1 cellular context compared by ENCODE assay signal in genomic region chr14:105527381-105528196, GRCh38.
TF ChIP-seq lines count a peak whose summit lies in the region.

No MANE protein-coding gene starts in this region.

TF ChIP-seq in H1, 55 proteins besides CTCF, POLR2A, EP300 and RAD21:
- TF ChIP-seq MAFK (IDR thresholded peaks at IDR 0.05; ENCODE audit: low read depth, low read length), result no peak
- TF ChIP-seq HDAC6 (IDR thresholded peaks at IDR 0.05; ENCODE audit: low read depth, low read length), result no peak
- no peak for TF ChIP-seq TAF1 (IDR thresholded peaks at IDR 0.05; ENCODE audit: low read depth, low read length)
- TF ChIP-seq RXRA (IDR thresholded peaks at IDR 0.05; ENCODE audit: insufficient read depth, low read depth, low read length), result no peak
- no peak for TF ChIP-seq SP4 (IDR thresholded peaks at IDR 0.05; ENCODE audit: low read length)
- TF ChIP-seq CBX5 (IDR thresholded peaks at IDR 0.05; ENCODE audit: low read depth, low read length), result no peak
- TF ChIP-seq TBP (IDR thresholded peaks at IDR 0.05; ENCODE audit: low read depth, low read length), result no peak
- TF ChIP-seq EZH2 (IDR thresholded peaks at IDR 0.05; ENCODE audit: low read depth, low read length, severe bottlenecking), result no peak
- TF ChIP-seq SIN3A (conservative IDR thresholded peaks at IDR 0.05 in 1 of 2, IDR thresholded peaks at IDR 0.05 in 1 of 2; ENCODE audit: low read depth in 1 of 2, low read length in 2 of 2), result no peak
- no peak for TF ChIP-seq POLR2AphosphoS5 (IDR thresholded peaks at IDR 0.05; ENCODE audit: low read depth, low read length)
- no peak for TF ChIP-seq CHD2 (IDR thresholded peaks at IDR 0.05; ENCODE audit: low read length)
- TF ChIP-seq SUZ12 (IDR thresholded peaks at IDR 0.05; ENCODE audit: low read length), result no peak
- no peak for TF ChIP-seq KDM1A (IDR thresholded peaks at IDR 0.05; ENCODE audit: borderline replicate concordance, low read length)
- no peak for TF ChIP-seq GTF2F1 (IDR thresholded peaks at IDR 0.05; ENCODE audit: borderline replicate concordance, low read depth, low read length)
- no peak for TF ChIP-seq MAX (IDR thresholded peaks at IDR 0.05)
- no peak for TF ChIP-seq KDM4A (IDR thresholded peaks at IDR 0.05; ENCODE audit: low read depth, low read length, severe bottlenecking)
